In the genomic region with DNA sequence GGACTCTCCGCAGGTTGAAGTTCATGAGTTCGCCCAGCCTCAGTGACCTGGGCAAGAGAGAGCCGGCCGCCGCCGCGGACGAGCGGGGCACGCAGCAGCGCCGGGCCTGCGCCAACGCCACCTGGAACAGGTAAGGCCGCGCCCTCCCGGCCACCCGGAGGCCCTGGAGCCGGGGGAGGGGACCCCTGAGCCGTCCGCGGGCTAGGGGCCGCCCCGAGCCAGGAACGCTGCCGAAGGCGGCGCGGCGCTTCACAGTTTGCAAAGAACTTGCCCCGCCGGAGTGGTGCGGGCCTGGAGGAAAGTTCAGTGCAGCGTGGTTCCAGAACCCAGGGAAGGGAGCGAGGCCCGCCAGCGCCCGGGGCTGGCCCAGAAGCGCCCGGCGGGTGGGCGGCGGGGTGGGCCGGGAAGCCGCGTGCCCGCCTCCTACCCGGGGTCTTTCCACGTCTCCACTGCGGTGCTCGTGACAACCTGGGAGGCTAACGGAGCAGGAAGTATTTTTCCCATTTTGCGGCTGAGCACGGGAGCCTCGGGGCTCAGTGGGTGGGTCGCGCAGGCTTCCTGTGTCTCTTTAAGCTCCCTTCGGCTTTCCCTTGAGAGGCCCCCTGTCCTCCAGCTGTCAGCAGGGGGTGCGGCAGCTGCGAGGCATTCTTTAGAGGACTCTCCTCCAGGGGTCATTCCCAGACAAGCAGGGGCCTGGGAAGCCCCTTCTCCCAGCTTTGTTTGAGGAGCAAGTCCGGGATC, we compare ENCODE assay signal across 8 cellular contexts. TPM values are rescaled to one million over a fixed set of nuclear protein-coding genes. Genes with fewer than 3 reads are reported as not detected.
A peak's percentile ranks its signal among the peaks of the same experiment; 100 is the strongest.
DNase-seq lines count a peak whose midpoint lies in the region; ATAC-seq and TF ChIP-seq lines count a peak whose summit lies in the region.

No MANE protein-coding gene starts in this region.

- peaks cover 8% of the 10 kb centered on the region for H3K36me3 ChIP-seq in SJCRH30
- H3K36me3 ChIP-seq in muscle layer of duodenum (ENCODE audit: control insufficient read depth in 1 of 2, insufficient read depth in 2 of 2, low read length in 2 of 2) = no peaks in the 10 kb centered on the region
- H3K36me3 ChIP-seq in vagina = no peaks in the 10 kb centered on the region

- H3K4me3 ChIP-seq in GM12865 (ENCODE audit: low read depth, low read length) = peak overlapping the region; percentile 26; the same call in 1 of the 2 replicates
- H3K4me3 ChIP-seq in SJCRH30 = peak overlapping the region; percentile 80
- peak overlapping the region; percentile 52 to 64 for H3K4me3 ChIP-seq in muscle layer of duodenum (ENCODE audit: low read depth in 1 of 2, low read length in 2 of 2)
- peak overlapping the region; percentile 69 to 74 for H3K4me3 ChIP-seq in vagina

- H3K27ac ChIP-seq in SJCRH30 (peak overlapping the region; percentile 86), muscle layer of duodenum (ENCODE audit: low read length) (no peak overlapping the region), vagina (peak overlapping the region; percentile 80)

- ATAC-seq in HG02759 (IDR thresholded peaks at IDR 0.05; ENCODE audit: unreplicated experiment) = peak; percentile 36

- H3K27me3 ChIP-seq in SJCRH30 (no peaks in the 10 kb centered on the region), muscle layer of duodenum (ENCODE audit: low read depth, low read length) (no peaks in the 10 kb centered on the region), vagina (no peaks in the 10 kb centered on the region)

- intact Hi-C loops in vagina (cut with DNase I) = no loop called here

- H3K9me3 ChIP-seq in SJCRH30 (replicated peaks) (no peaks in the 10 kb centered on the region), muscle layer of duodenum (ENCODE audit: control insufficient read depth in 1 of 2, low read length in 2 of 2) (no peaks in the 10 kb centered on the region), vagina (no peaks in the 10 kb centered on the region)

- DNase-seq in GM12865 (ENCODE audit: low read depth) = no peak
- peak; percentile 90 to 92 for DNase-seq in SJCRH30
- DNase-seq in ecto neural progenitor cell (ENCODE audit: low spot score) = peak; percentile 71
- DNase-seq in vagina (ENCODE audit: extremely low spot score in 2 of 2) = no peak
- DNase-seq in COLO829 (ENCODE audit: low spot score) = no peak
- no peak for DNase-seq in NCI-H446 treated with DMSO at 0.1 percent for 48 hours (lab: John Stamatoyannopoulos, UW)

- TF ChIP-seq CTCF in GM12865 (IDR thresholded peaks at IDR 0.05; ENCODE audit: insufficient read depth, low read depth, low read length, missing control alignments) (no peak), vagina (IDR thresholded peaks at IDR 0.05) (no peak)

- H3K4me1 ChIP-seq in SJCRH30 (peaks cover 37% of the 10 kb centered on the region), muscle layer of duodenum (ENCODE audit: control insufficient read depth in 1 of 2, insufficient read depth in 2 of 2, low read length in 2 of 2) (peaks cover 3 to 18% of the 10 kb centered on the region in 2 donors), vagina (peaks cover 66% of the 10 kb centered on the region)

- TF ChIP-seq POLR2A in vagina (IDR thresholded peaks at IDR 0.05) = no peak

RNA-seq across cellular contexts. Expression of a gene that starts 0.6 kb away (rescaled TPM):
- 41.6 and 43.7 TPM in 2 replicates for total RNA-seq in SJCRH30 (2014; rRNA removed; shearing (Covaris generic))
- total RNA-seq in vagina = 36.8 TPM

RNA-seq across cellular contexts. Expression of a gene that starts 49.7 kb away (rescaled TPM):
- total RNA-seq in SJCRH30 (2014; rRNA removed; shearing (Covaris generic)) = 19.4 and 32.4 TPM in 2 replicates
- total RNA-seq in vagina = 9.3 TPM

Comparison
In these comparisons a context has a peak if more than half of its experiments do, and no peak if none do; other contexts are left out.
1. DNase-seq: peak in SJCRH30 (2 of 2) and ecto neural progenitor cell (single experiment); none in GM12865 (single experiment), vagina (0 of 2), COLO829 (single experiment) and NCI-H446 treated with DMSO at 0.1 percent for 48 hours (single experiment).
2. H3K4me3 ChIP-seq: peak in every context shown above with its lines; median percentile 80 in SJCRH30; 72 in vagina; 58 in muscle layer of duodenum; 26 in GM12865.